ENCODE assay signal across 1 cellular context in genomic region chr1:32179443-32180185, GRCh38.
TF ChIP-seq lines count a peak whose summit lies in the region.

TSS of gene TXLNA (plus strand) at chr1:32179675. CDS start at chr1:32180346, 671 bp downstream.

TF ChIP-seq in GM12878, 131 proteins besides CTCF, POLR2A, EP300 and RAD21 (continued from another document and continues in another):
- TF ChIP-seq CUX1 (IDR thresholded peaks at IDR 0.05; ENCODE audit: insufficient replicate concordance, low read depth, low read length) (no peak), ZNF592 (IDR thresholded peaks at IDR 0.05) (peak; percentile 70; the same call in 1 of the 2 replicates), MAX (IDR thresholded peaks at IDR 0.05; ENCODE audit: low read depth, low read length) (no peak; the same call in none of the 2 replicates), ZBTB40 (IDR thresholded peaks at IDR 0.05; ENCODE audit: borderline replicate concordance) (peak; percentile 68), CHD2 (IDR thresholded peaks at IDR 0.05; ENCODE audit: borderline replicate concordance, low read depth, low read length) (peak; percentile 70; the same call in 1 of the 2 replicates), MLLT1 (IDR thresholded peaks at IDR 0.05) (peak; percentile 7; the same call in 1 of the 2 replicates), EZH2 (IDR thresholded peaks at IDR 0.05; ENCODE audit: borderline replicate concordance, control insufficient read depth, low read depth, low read length) (no peak), ELK1 (IDR thresholded peaks at IDR 0.05; ENCODE audit: low read depth, low read length) (peak; percentile 73), ZSCAN29 (IDR thresholded peaks at IDR 0.05) (no peak), NR2C1 (IDR thresholded peaks at IDR 0.05) (peak; percentile 68), MTA2 (IDR thresholded peaks at IDR 0.05; ENCODE audit: low read depth) (no peak), RUNX3 (IDR thresholded peaks at IDR 0.05; ENCODE audit: low read length) (peak; percentile 27), NR2F1 (conservative IDR thresholded peaks at IDR 0.05) (peak; percentile 89), EED (IDR thresholded peaks at IDR 0.05; ENCODE audit: low read depth) (no peak; the same call in 1 of the 2 replicates), HDAC6 (IDR thresholded peaks at IDR 0.05; ENCODE audit: unreplicated experiment) (no peak), CHD4 (IDR thresholded peaks at IDR 0.05) (no peak), PAX5 (IDR thresholded peaks at IDR 0.05; ENCODE audit: borderline replicate concordance, low read depth, low read length) (0 out of 2 replicates have a peak, but pooled peaks have one; percentile 4), YBX1 (IDR thresholded peaks at IDR 0.05) (no peak), RELB (IDR thresholded peaks at IDR 0.05; ENCODE audit: low read depth) (no peak; the same call in 1 of the 2 replicates), IRF3 (IDR thresholded peaks at IDR 0.05) (0 out of 2 replicates have a peak, but pooled peaks have one; percentile 37), ZBED1 (IDR thresholded peaks at IDR 0.05; ENCODE audit: borderline replicate concordance) (no peak), FOXK2 (IDR thresholded peaks at IDR 0.05) (no peak), CREB1 (IDR thresholded peaks at IDR 0.05; ENCODE audit: low read depth) (peak; percentile 46), SUZ12 (IDR thresholded peaks at IDR 0.05; ENCODE audit: unreplicated experiment) (no peak), RAD51 (IDR thresholded peaks at IDR 0.05) (no peak), JUND (IDR thresholded peaks at IDR 0.05; ENCODE audit: low read depth, low read length) (no peak), IRF4 (IDR thresholded peaks at IDR 0.05; ENCODE audit: low read depth, low read length) (no peak), PKNOX1 (IDR thresholded peaks at IDR 0.05) (peak; percentile 91), HDAC2 (IDR thresholded peaks at IDR 0.05) (no peak), SREBF1 (IDR thresholded peaks at IDR 0.05; ENCODE audit: low read length) (0 out of 2 replicates have a peak, but pooled peaks have one; percentile 7), ZNF24 (IDR thresholded peaks at IDR 0.05) (peak; percentile 30; the same call in 1 of the 2 replicates), IRF5 (IDR thresholded peaks at IDR 0.05; ENCODE audit: borderline replicate concordance) (no peak)
